ENCODE assay signal across 27 cellular contexts in genomic region chr3:49001155-49001554, GRCh38. TPM values are rescaled to one million over a fixed set of nuclear protein-coding genes. Genes with fewer than 3 reads are reported as not detected.
DNase-seq lines count a peak whose midpoint lies in the region; ATAC-seq and TF ChIP-seq lines count a peak whose summit lies in the region.
"Had no signal": no experiment of that assay in that cellular context is flagged by ENCODE, and none has a peak within 500 bp of the region (broad histone marks: within the 10 kb centered on the region; RNA-seq: fewer than 3 reads in every experiment).

No MANE protein-coding gene starts in this region.

- H2AFZ ChIP-seq in HCT116 (ENCODE audit: low read depth, low read length, poor library complexity, severe bottlenecking) (no peak overlapping the region), hepatocyte (no peak overlapping the region)

- intact Hi-C loops in activated naive CD4-positive, alpha-beta T cell treated with anti-CD3 and anti-CD28 coated beads for 36 hours (cut with micrococcal nuclease): no loop called here
- intact Hi-C loops in HCT116 (cut with micrococcal nuclease): no loop called here

- H4K20me1 ChIP-seq in HCT116 (ENCODE audit: insufficient read depth) (no peaks in the 10 kb centered on the region), hepatocyte (ENCODE audit: insufficient read depth, poor library complexity, severe bottlenecking) (no peaks in the 10 kb centered on the region)

- H3K27me3 ChIP-seq in HCT116 (ENCODE audit: insufficient read depth, low read length) (no peaks in the 10 kb centered on the region), hepatocyte (no peaks in the 10 kb centered on the region)
- H3K27me3 ChIP-seq: BE2C, esophagus squamous epithelium, gastroesophageal sphincter, neutrophil, thyroid gland had no signal

- H3K36me3 ChIP-seq in HCT116 (ENCODE audit: control insufficient read depth in 1 of 2, insufficient read depth in 2 of 2, low read length in 2 of 2) (no peaks in the 10 kb centered on the region; a peak in 1 of 4 replicates), hepatocyte (replicated peaks; ENCODE audit: insufficient read depth, low read depth) (no peaks in the 10 kb centered on the region)
- H3K36me3 ChIP-seq: BE2C, neutrophil, prostate gland, thyroid gland had no signal

- no peak overlapping the region for H3K9ac ChIP-seq in HCT116 (ENCODE audit: low read length)

- no peak overlapping the region for H3K4me3 ChIP-seq in HCT116 (replicated peaks in 1 of 2; ENCODE audit: low read depth in 1 of 2, low read length in 2 of 2)
- no peak overlapping the region for H3K4me3 ChIP-seq in hepatocyte
- H3K4me3 ChIP-seq: esophagus squamous epithelium, gastroesophageal sphincter, HAP-1, prostate gland, thyroid gland had no signal

- no peak overlapping the region for H3K4me3 Mint-ChIP-seq in activated naive CD4-positive, alpha-beta T cell treated with anti-CD3 and anti-CD28 coated beads for 36 hours
- H3K4me3 Mint-ChIP-seq in effector memory CD8-positive, alpha-beta T cell: no peak overlapping the region
- H3K4me3 Mint-ChIP-seq: stimulated activated naive CD8-positive, alpha-beta T cell treated with anti-CD3 and anti-CD28 coated beads, Interleukin-15, amount 100 ng/mL, for 72 hours had no signal

- H3K4me2 ChIP-seq in HCT116 (ENCODE audit: low read length) (no peak overlapping the region), hepatocyte (no peak overlapping the region)

- TF ChIP-seq CTCF in HCT116 (IDR thresholded peaks at IDR 0.05 in 2 of 3, conservative IDR thresholded peaks at IDR 0.05 in 1 of 3; ENCODE audit: borderline replicate concordance in 1 of 3, insufficient read depth in 1 of 3, low read depth in 2 of 3, low read length in 2 of 3) (peak in 2 of 3 experiments; percentile 23 to 25; a peak in 1 of 6 replicates), hepatocyte (IDR thresholded peaks at IDR 0.05; ENCODE audit: poor library complexity) (no peak)

- BruUV-seq in HCT116 (replicated peaks; lab: Mats Ljungman, UMichigan): no TSS peak

- no peaks in the 10 kb centered on the region for H3K9me3 Mint-ChIP-seq in activated naive CD4-positive, alpha-beta T cell treated with anti-CD3 and anti-CD28 coated beads for 36 hours
- no peaks in the 10 kb centered on the region for H3K9me3 Mint-ChIP-seq in effector memory CD8-positive, alpha-beta T cell
- H3K9me3 Mint-ChIP-seq: stimulated activated naive CD8-positive, alpha-beta T cell treated with anti-CD3 and anti-CD28 coated beads, Interleukin-15, amount 100 ng/mL, for 72 hours had no signal

- TF ChIP-seq POLR2A in HCT116 (IDR thresholded peaks at IDR 0.05; ENCODE audit: borderline replicate concordance, extremely low read depth, insufficient read depth, insufficient read length): no peak

- no peaks in the 10 kb centered on the region for H3K36me3 Mint-ChIP-seq in activated naive CD4-positive, alpha-beta T cell treated with anti-CD3 and anti-CD28 coated beads for 36 hours (ENCODE audit: low read depth)
- peaks cover 18% of the 10 kb centered on the region for H3K36me3 Mint-ChIP-seq in effector memory CD8-positive, alpha-beta T cell (ENCODE audit: insufficient read depth)

- H3K9me3 ChIP-seq in HCT116 (ENCODE audit: control insufficient read depth in 1 of 2, insufficient read depth in 1 of 2, low read depth in 1 of 2, low read length in 2 of 2): no peaks in the 10 kb centered on the region
- H3K9me3 ChIP-seq in hepatocyte (ENCODE audit: low read depth): no peaks in the 10 kb centered on the region
- H3K9me3 ChIP-seq: BE2C, esophagus squamous epithelium, gastroesophageal sphincter, HAP-1, neutrophil, prostate gland, thyroid gland had no signal

- POLR2A ChIA-PET in HCT116 (lab: Charles Lee): interaction anchor here (1.2 kb wide), 1 partner anchor 12 kb away, joined by 3 read pairs; the partner anchor contains the start of gene P4HTM

- no peaks in the 10 kb centered on the region for H3K27me3 Mint-ChIP-seq in activated naive CD4-positive, alpha-beta T cell treated with anti-CD3 and anti-CD28 coated beads for 36 hours (ENCODE audit: low read depth)
- no peaks in the 10 kb centered on the region for H3K27me3 Mint-ChIP-seq in effector memory CD8-positive, alpha-beta T cell
- H3K27me3 Mint-ChIP-seq: stimulated activated naive CD8-positive, alpha-beta T cell treated with anti-CD3 and anti-CD28 coated beads, Interleukin-15, amount 100 ng/mL, for 72 hours had no signal

- ATAC-seq in HCT116: peak; percentile 47; the same call in 1 of the 2 replicates
- ATAC-seq in effector memory CD8-positive, alpha-beta T cell (replicated peaks): no peak
- ATAC-seq: gastroesophageal sphincter; left lobe of liver; stimulated activated naive CD8-positive, alpha-beta T cell treated with anti-CD3 and anti-CD28 coated beads, Interleukin-15, amount 100 ng/mL, for 72 hours had no signal

- H3K27ac ChIP-seq in HCT116 (ENCODE audit: low read depth, low read length) (no peak overlapping the region), hepatocyte (no peak overlapping the region)
- H3K27ac ChIP-seq: esophagus squamous epithelium, gastroesophageal sphincter, HL-60, neutrophil, prostate gland, thyroid gland had no signal

- no peaks in the 10 kb centered on the region for H3K9me2 ChIP-seq in HCT116 (ENCODE audit: insufficient read depth)
- no peaks in the 10 kb centered on the region for H3K9me2 ChIP-seq in hepatocyte (replicated peaks; ENCODE audit: insufficient read depth)

- peak overlapping the region; percentile 77 for H3K27ac Mint-ChIP-seq in activated naive CD4-positive, alpha-beta T cell treated with anti-CD3 and anti-CD28 coated beads for 36 hours
- H3K27ac Mint-ChIP-seq in effector memory CD8-positive, alpha-beta T cell: peak overlapping the region; percentile 52 to 68

- WGBS in hepatocyte (ENCODE audit: low lambda C conversion rate, missing lambda C conversion rate): 97% methylated on average over 6 of the region's 6 CpGs

- H3K4me1 ChIP-seq in HCT116 (ENCODE audit: control insufficient read depth in 1 of 2, insufficient read depth in 2 of 2, low read length in 2 of 2): peaks cover 0 to 5% of the 10 kb centered on the region in 2 experiments; a peak in 3 of 4 replicates
- peaks cover 23% of the 10 kb centered on the region for H3K4me1 ChIP-seq in hepatocyte (ENCODE audit: insufficient read depth)
- H3K4me1 ChIP-seq: HAP-1 had no signal

- no peaks in the 10 kb centered on the region for H3K4me1 Mint-ChIP-seq in activated naive CD4-positive, alpha-beta T cell treated with anti-CD3 and anti-CD28 coated beads for 36 hours (ENCODE audit: low read depth)
- H3K4me1 Mint-ChIP-seq in effector memory CD8-positive, alpha-beta T cell (ENCODE audit: low read depth in 2 of 2): peaks cover 6 to 10% of the 10 kb centered on the region in 2 donors

- CTCF ChIA-PET in activated naive CD4-positive, alpha-beta T cell treated with anti-CD3 and anti-CD28 coated beads for 36 hours (lab: Charles Lee): no interaction called here
- CTCF ChIA-PET in HCT116 (lab: Charles Lee): no interaction called here

- RAD21 ChIA-PET in HCT116 (lab: Charles Lee; ENCODE audit: low non-redundant PET in 1 of 2, low total read pairs in 2 of 2, uncharacterized antibody in 2 of 2, unreplicated experiment in 2 of 2): no interaction called here

- DNase-seq in activated naive CD4-positive, alpha-beta T cell treated with anti-CD3 and anti-CD28 coated beads for 36 hours: no peak
- DNase-seq in activated naive CD4-positive, alpha-beta T cell treated with anti-CD3 and anti-CD28 coated beads, Interleukin-2, amount 50 U/mL, for 16 hours: no peak
- no peak for DNase-seq in HCT116 (ENCODE audit: low read depth, low spot score)
- DNase-seq in effector memory CD8-positive, alpha-beta T cell: no peak
- no peak for DNase-seq in hepatocyte (ENCODE audit: low spot score)
- DNase-seq in HT-29 (ENCODE audit: low spot score): no peak
- DNase-seq: activated CD4-positive, alpha-beta T cell treated with anti-CD3 and anti-CD28 coated beads for 4 hours; activated effector memory CD4-positive, alpha-beta T cell treated with anti-CD3 and anti-CD28 coated beads, Interleukin-2, amount 50 U/mL, for 16 hours; anterior cingulate cortex; BE2C; COR-L47; cortex of kidney; DND-41; esophagus squamous epithelium; hypothalamus; mesendoderm; NCI-H1092 treated with DMSO at 0.1 percent for 48 hours; NCI-H2029; stimulated activated CD4-positive, alpha-beta T cell treated with anti-CD3 and anti-CD28 coated beads, Interleukin-15, amount 100 ng/mL, for 24 hours; stimulated activated naive CD8-positive, alpha-beta T cell treated with anti-CD3 and anti-CD28 coated beads, Interleukin-15, amount 100 ng/mL, for 72 hours; thyroid gland had no signal

- TF ChIP-seq RAD21 in HCT116 (IDR thresholded peaks at IDR 0.05; ENCODE audit: low read depth): no peak

- no peaks in the 10 kb centered on the region for H3K79me2 ChIP-seq in HCT116 (ENCODE audit: insufficient read depth, low read length)
- H3K79me2 ChIP-seq in hepatocyte: no peaks in the 10 kb centered on the region

RNA-seq across cellular contexts. Expression of gene WDR6, which starts 6.0 kb away (rescaled TPM):
- 100 to 1,000 TPM; 119 to 120 TPM for total RNA-seq in activated naive CD4-positive, alpha-beta T cell treated with anti-CD3 and anti-CD28 coated beads for 36 hours
- total RNA-seq in HCT116 (2021; ENCODE audit: unreplicated experiment): 174 TPM
- polyA plus RNA-seq in HCT116 (2012): 149 and 156 TPM in 2 replicates
- total RNA-seq in hepatocyte: 124 and 157 TPM in 2 replicates
- 190 and 215 TPM in 2 replicates for polyA plus RNA-seq in hepatocyte
- total RNA-seq in HT-29 (2014; rRNA removed; shearing (Covaris generic)): 82.3 and 87.1 TPM in 2 replicates

RNA-seq across cellular contexts. Expression of gene P4HTM, which starts 11.1 kb away (rescaled TPM):
- 10 to 100 TPM; 20.2 to 21.7 TPM for total RNA-seq in activated naive CD4-positive, alpha-beta T cell treated with anti-CD3 and anti-CD28 coated beads for 36 hours
- 60.5 TPM for total RNA-seq in HCT116 (2021; ENCODE audit: unreplicated experiment)
- 59.7 and 67.7 TPM in 2 replicates for polyA plus RNA-seq in HCT116 (2012)
- total RNA-seq in hepatocyte: 39.4 and 42.5 TPM in 2 replicates
- polyA plus RNA-seq in hepatocyte: 84.0 and 85.3 TPM in 2 replicates
- 61.2 and 67.7 TPM in 2 replicates for total RNA-seq in HT-29 (2014; rRNA removed; shearing (Covaris generic))

RNA-seq across cellular contexts. Expression of gene DALRD3, which starts 17.2 kb away (rescaled TPM):
- total RNA-seq in activated naive CD4-positive, alpha-beta T cell treated with anti-CD3 and anti-CD28 coated beads for 36 hours: 10 to 100 TPM; 19.5 to 19.7 TPM
- total RNA-seq in HCT116 (2021; ENCODE audit: unreplicated experiment): 42.9 TPM
- 59.5 TPM in 2 replicates for polyA plus RNA-seq in HCT116 (2012)
- 25.0 and 29.3 TPM in 2 replicates for total RNA-seq in hepatocyte
- 27.0 and 40.6 TPM in 2 replicates for polyA plus RNA-seq in hepatocyte
- total RNA-seq in HT-29 (2014; rRNA removed; shearing (Covaris generic)): 42.2 and 45.4 TPM in 2 replicates

RNA-seq across cellular contexts. Expression of gene NDUFAF3, which starts 20.8 kb away (rescaled TPM):
- total RNA-seq in activated naive CD4-positive, alpha-beta T cell treated with anti-CD3 and anti-CD28 coated beads for 36 hours: 100 to 1,000 TPM; 113 to 115 TPM
- total RNA-seq in HCT116 (2021; ENCODE audit: unreplicated experiment): 91.0 TPM
- polyA plus RNA-seq in HCT116 (2012): 124 TPM in 2 replicates
- 58.7 and 70.7 TPM in 2 replicates for total RNA-seq in hepatocyte
- 140 and 173 TPM in 2 replicates for polyA plus RNA-seq in hepatocyte
- total RNA-seq in HT-29 (2014; rRNA removed; shearing (Covaris generic)): 254 and 271 TPM in 2 replicates

RNA-seq across cellular contexts. Expression of gene IMPDH2, which starts 28.0 kb away (rescaled TPM):
- 100 to 1,000 TPM; 565 to 593 TPM for total RNA-seq in activated naive CD4-positive, alpha-beta T cell treated with anti-CD3 and anti-CD28 coated beads for 36 hours
- total RNA-seq in HCT116 (2021; ENCODE audit: unreplicated experiment) (599 TPM), hepatocyte (180 and 184 TPM in 2 replicates)
- polyA plus RNA-seq in HCT116 (2012): 679 and 749 TPM in 2 replicates
- polyA plus RNA-seq in hepatocyte: 115 TPM in 2 replicates
- 265 and 282 TPM in 2 replicates for total RNA-seq in HT-29 (2014; rRNA removed; shearing (Covaris generic))
